Comparison of ENCODE assay signal across 8 cellular contexts in genomic region chr1:65069186-65069585, GRCh38.
A peak's percentile ranks its signal among the peaks of the same experiment; 100 is the strongest.
DNase-seq lines count a peak whose midpoint lies in the region; ATAC-seq, FAIRE-seq and TF ChIP-seq lines count a peak whose summit lies in the region.

No MANE protein-coding gene starts in this region.

- TF ChIP-seq RAD21 in A549 (conservative IDR thresholded peaks at IDR 0.05 in 1 of 2, IDR thresholded peaks at IDR 0.05 in 1 of 2): no peak

- H3K9ac ChIP-seq in SK-N-MC (ENCODE audit: insufficient read length): peak overlapping the region; percentile 94

- no peaks in the 10 kb centered on the region for H3K27me3 ChIP-seq in breast epithelium

- H3K27me3 Mint-ChIP-seq in neural crest cell (ENCODE audit: low read depth): peaks cover 36% of the 10 kb centered on the region

- intact Hi-C loops in breast epithelium (cut with DNase I; ENCODE audit: low total_unique reads): no loop called here

- H3K4me2 ChIP-seq in A549: peak overlapping the region; percentile 95

- ATAC-seq in A549: no peak
- no peak for ATAC-seq in HG03460 (IDR thresholded peaks at IDR 0.05; ENCODE audit: unreplicated experiment)

- WGBS in A549 (ENCODE audit: missing lambda C conversion rate): 94% methylated on average over 2 of the region's 4 CpGs

- no peak for TF ChIP-seq EP300 in A549 (IDR thresholded peaks at IDR 0.05)

- H3K27ac ChIP-seq in A549: no peak overlapping the region; a peak in 1 of 6 replicates
- H3K27ac ChIP-seq in SK-N-MC: peak overlapping the region; percentile 83
- peak overlapping the region; percentile 99 to 100 for H3K27ac ChIP-seq in breast epithelium

- H3K4me1 Mint-ChIP-seq in neural crest cell: peaks cover 25% of the 10 kb centered on the region

- no peak overlapping the region for H3K27ac Mint-ChIP-seq in neural crest cell (ENCODE audit: unreplicated experiment)

- peak overlapping the region; percentile 89 for H3K4me3 Mint-ChIP-seq in neural crest cell

- H3K4me1 ChIP-seq in A549 (peaks cover 13% of the 10 kb centered on the region; the same call in 2 of the 3 replicates), breast epithelium (peaks cover 0 to 6% of the 10 kb centered on the region in 2 donors)

- CTCF ChIA-PET in A549 (lab: Yijun Ruan, JAX): interaction anchor here (1.5 kb wide), 1 partner anchor 619 kb away, joined by 3 read pairs; no protein-coding TSS in a partner anchor

- no peaks in the 10 kb centered on the region for H3K9me3 Mint-ChIP-seq in neural crest cell

- POLR2A ChIA-PET in A549 (lab: Yijun Ruan, JAX): no interaction called here

- TF ChIP-seq CTCF in A549 (IDR thresholded peaks at IDR 0.05) (no peak), breast epithelium (IDR thresholded peaks at IDR 0.05) (no peak), neural crest cell (conservative IDR thresholded peaks at IDR 0.05) (no peak)

- DNase-seq in A549 (ENCODE audit: low read depth in 1 of 2, low spot score in 1 of 2) (no peak), SK-N-MC (ENCODE audit: low read depth, low spot score) (no peak), breast epithelium (ENCODE audit: low spot score in 2 of 2) (peak in 1 of 2 donors; percentile 37), neural crest cell (ENCODE audit: low read depth, low spot score) (no peak), mucosa of gallbladder (ENCODE audit: low spot score) (no peak), putamen (ENCODE audit: low spot score) (no peak), NCI-H2227 treated with DMSO at 0.1 percent for 48 hours (lab: John Stamatoyannopoulos, UW) (no peak)

- no peaks in the 10 kb centered on the region; the same call in 1 of the 2 replicates for H3K36me3 ChIP-seq in SK-N-MC (ENCODE audit: insufficient read depth, low read length)
- H3K36me3 ChIP-seq in breast epithelium: no peaks in the 10 kb centered on the region

- H3K9me3 ChIP-seq in A549: no peaks in the 10 kb centered on the region
- no peaks in the 10 kb centered on the region for H3K9me3 ChIP-seq in SK-N-MC (ENCODE audit: low read depth, low read length)
- H3K9me3 ChIP-seq in breast epithelium: no peaks in the 10 kb centered on the region

- TF ChIP-seq POLR2A in A549 (IDR thresholded peaks at IDR 0.05; ENCODE audit: low read length) (no peak), breast epithelium (IDR thresholded peaks at IDR 0.05) (no peak)

- FAIRE-seq in A549 (lab: Jason Lieb, UNC): no peak

- no peaks in the 10 kb centered on the region for H3K36me3 Mint-ChIP-seq in neural crest cell (ENCODE audit: low read depth)

- no peak overlapping the region for H3K4me3 ChIP-seq in A549
- H3K4me3 ChIP-seq in SK-N-MC: peak overlapping the region; percentile 89
- H3K4me3 ChIP-seq in breast epithelium: peak overlapping the region; percentile 87 to 97 (median 93)

TF ChIP-seq in A549, 52 proteins besides CTCF, POLR2A, EP300 and RAD21:
- TF ChIP-seq FOSB (CRISPR knock-in tag; IDR thresholded peaks at IDR 0.05) (no peak), MYC (IDR thresholded peaks at IDR 0.05; ENCODE audit: borderline replicate concordance, low read length) (no peak), EHMT2 (IDR thresholded peaks at IDR 0.05; ENCODE audit: low read depth) (no peak), ZNF302 (CRISPR knock-in tag; IDR thresholded peaks at IDR 0.05) (no peak), BHLHE40 (IDR thresholded peaks at IDR 0.05; ENCODE audit: low read depth, low read length) (no peak), NR3C1 (IDR thresholded peaks at IDR 0.05) (no peak), HOXB13 (CRISPR knock-in tag; IDR thresholded peaks at IDR 0.05; ENCODE audit: low read depth) (no peak)
TF ChIP-seq in A549: peak in this region for 0.

Comparison
In these comparisons a context has a peak if more than half of its experiments do, and no peak if none do; other contexts are left out.
1. H3K27ac ChIP-seq: peak in SK-N-MC (single experiment) and breast epithelium (2 of 2); none in A549 (0 of 2).